Comparison of ENCODE assay signal across 9 cellular contexts in the genomic region with DNA sequence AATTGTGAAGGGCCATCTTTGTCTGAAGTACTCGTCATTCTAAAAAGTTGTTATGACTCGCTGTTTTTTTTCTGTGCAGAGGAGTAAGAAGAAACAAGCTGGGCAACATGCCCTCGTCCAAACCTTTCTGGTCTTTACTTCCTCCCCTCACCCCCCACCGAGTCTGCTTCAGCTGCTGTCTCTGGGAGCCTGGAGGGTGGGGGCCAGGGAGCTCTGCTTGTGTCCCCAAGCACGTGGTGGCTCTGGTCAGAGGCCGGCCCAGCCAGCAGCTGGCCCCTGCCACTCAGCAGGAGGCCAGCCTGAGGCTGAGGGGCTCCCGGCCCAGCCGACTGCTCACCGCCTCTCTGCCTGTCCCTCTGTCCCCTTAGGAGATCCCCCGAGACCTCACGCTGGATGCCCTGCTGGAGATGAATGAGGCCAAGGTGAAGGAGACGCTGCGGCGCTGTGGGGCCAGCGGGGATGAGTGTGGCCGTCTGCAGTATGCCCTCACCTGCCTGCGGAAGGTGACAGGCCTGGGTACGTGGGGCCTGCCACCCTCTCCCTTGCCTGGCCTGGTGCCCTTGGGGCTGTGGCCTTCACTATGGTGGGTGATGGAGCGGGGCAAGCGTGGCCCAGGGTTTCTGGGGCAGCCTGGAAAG. TPM values are rescaled to one million over a fixed set of nuclear protein-coding genes. Genes with fewer than 3 reads are reported as not detected.
A peak's percentile ranks its signal among the peaks of the same experiment; 100 is the strongest.
DNase-seq lines count a peak whose midpoint lies in the region; ATAC-seq and TF ChIP-seq lines count a peak whose summit lies in the region.
"Had no signal": no experiment of that assay in that cellular context is flagged by ENCODE, and none has a peak within 500 bp of the region (broad histone marks: within the 10 kb centered on the region; RNA-seq: fewer than 3 reads in every experiment).

No MANE protein-coding gene starts in this region.

- POLR2A ChIA-PET in CD4-positive, alpha-beta T cell (lab: Charles Lee), result no interaction called here

- WGBS in mammary epithelial cell (ENCODE audit: low coverage, missing lambda C conversion rate), result 61% methylated on average over 4 of the region's 20 CpGs
- WGBS in right lobe of liver (ENCODE audit: insufficient coverage, low coverage, low lambda C conversion rate, missing lambda C conversion rate), result 59% methylated on average over 5 of the region's 20 CpGs

- peak; percentile 63 for DNase-seq in activated CD4-positive, alpha-beta T cell treated with anti-CD3 and anti-CD28 coated beads, Interleukin-2, amount 10 ng/mL, durations not matched to agents 24 days and 14 days
- DNase-seq in activated CD4-positive, alpha-beta T cell treated with anti-CD3 and anti-CD28 coated beads for 4 hours, result no peak
- peak; percentile 49 for DNase-seq in mammary epithelial cell
- DNase-seq in right lobe of liver, result no peak
- no peak for DNase-seq in type B pancreatic cell (ENCODE audit: extremely low spot score, unreplicated experiment)
- DNase-seq in CD4-positive, alpha-beta T cell, result no peak
- DNase-seq in NCI-H345 (lab: John Stamatoyannopoulos, UW), result no peak

- H3K9ac ChIP-seq in mammary epithelial cell (ENCODE audit: insufficient read depth, low read length), result no peak overlapping the region

- BruUV-seq in mammary epithelial cell (replicated peaks; lab: Mats Ljungman, UMichigan), result no TSS peak

- H4K20me1 ChIP-seq in mammary epithelial cell (ENCODE audit: insufficient read depth, low read length), result no peaks in the 10 kb centered on the region

- peak overlapping the region; percentile 86 for H3K27ac Mint-ChIP-seq in activated CD4-positive, alpha-beta T cell treated with anti-CD3 and anti-CD28 coated beads, Interleukin-2, amount 10 ng/mL, durations not matched to agents 24 days and 14 days
- H3K27ac Mint-ChIP-seq in type B pancreatic cell, result peak overlapping the region; percentile 88
- no peak overlapping the region for H3K27ac Mint-ChIP-seq in CD4-positive, alpha-beta T cell

- TF ChIP-seq CTCF in mammary epithelial cell (conservative IDR thresholded peaks at IDR 0.05 in 1 of 2, IDR thresholded peaks at IDR 0.05 in 1 of 2; ENCODE audit: extremely low read depth in 1 of 2, insufficient read depth in 1 of 2, low read depth in 1 of 2, low read length in 2 of 2) (no peak), right lobe of liver (IDR thresholded peaks at IDR 0.05) (no peak), type B pancreatic cell (conservative IDR thresholded peaks at IDR 0.05) (no peak)
- TF ChIP-seq CTCF in CD4-positive, alpha-beta T cell (IDR thresholded peaks at IDR 0.05), result no peak

- no peak overlapping the region for H3K4me2 ChIP-seq in mammary epithelial cell (ENCODE audit: insufficient read depth, low read depth, low read length)

- no peaks in the 10 kb centered on the region for H3K79me2 ChIP-seq in mammary epithelial cell (ENCODE audit: insufficient read depth, low read length)

- H3K4me3 ChIP-seq in mammary epithelial cell (replicated peaks in 1 of 3; ENCODE audit: insufficient read depth in 1 of 3, low read depth in 2 of 3, low read length in 3 of 3), result no peak overlapping the region
- no peak overlapping the region for H3K4me3 ChIP-seq in right lobe of liver

- CTCF ChIA-PET in mammary epithelial cell (lab: Charles Lee; ENCODE audit: low non-redundant PET), result no interaction called here
- CTCF ChIA-PET in CD4-positive, alpha-beta T cell (lab: Charles Lee), result no interaction called here

- peaks cover 10% of the 10 kb centered on the region for H3K4me1 ChIP-seq in mammary epithelial cell (ENCODE audit: insufficient read depth, low read length)
- H3K4me1 ChIP-seq in right lobe of liver, result no peaks in the 10 kb centered on the region

- no peaks in the 10 kb centered on the region for H3K27me3 Mint-ChIP-seq in activated CD4-positive, alpha-beta T cell treated with anti-CD3 and anti-CD28 coated beads, Interleukin-2, amount 10 ng/mL, durations not matched to agents 24 days and 14 days
- H3K27me3 Mint-ChIP-seq in type B pancreatic cell, result no peaks in the 10 kb centered on the region
- H3K27me3 Mint-ChIP-seq in CD4-positive, alpha-beta T cell, result no peaks in the 10 kb centered on the region

- peak overlapping the region; percentile 28 for H3K4me3 Mint-ChIP-seq in activated CD4-positive, alpha-beta T cell treated with anti-CD3 and anti-CD28 coated beads, Interleukin-2, amount 10 ng/mL, durations not matched to agents 24 days and 14 days
- peak overlapping the region; percentile 23 for H3K4me3 Mint-ChIP-seq in type B pancreatic cell
- no peak overlapping the region for H3K4me3 Mint-ChIP-seq in CD4-positive, alpha-beta T cell

- in situ Hi-C loops in mammary epithelial cell (cut with MboI; ENCODE audit: low sequenced_read_pairs in 2 of 2), result loop anchor here in 1 of 2 donors (25.0 kb wide), 1 partner anchor 340 kb away; no protein-coding TSS in a partner anchor

- H3K27me3 ChIP-seq in mammary epithelial cell (ENCODE audit: insufficient read depth, low read length), result no peaks in the 10 kb centered on the region
- no peaks in the 10 kb centered on the region for H3K27me3 ChIP-seq in right lobe of liver
- H3K27me3 ChIP-seq in CD4-positive, alpha-beta T cell (ENCODE audit: control insufficient read depth, insufficient read depth, low read length), result no peaks in the 10 kb centered on the region

- H3K4me1 Mint-ChIP-seq in activated CD4-positive, alpha-beta T cell treated with anti-CD3 and anti-CD28 coated beads, Interleukin-2, amount 10 ng/mL, durations not matched to agents 24 days and 14 days, result peaks cover 84% of the 10 kb centered on the region
- peaks cover 36% of the 10 kb centered on the region for H3K4me1 Mint-ChIP-seq in type B pancreatic cell (ENCODE audit: unreplicated experiment)
- no peaks in the 10 kb centered on the region for H3K4me1 Mint-ChIP-seq in CD4-positive, alpha-beta T cell (ENCODE audit: low read depth)

- H3K9me3 ChIP-seq in mammary epithelial cell (replicated peaks; ENCODE audit: insufficient read depth, low read length) (no peaks in the 10 kb centered on the region), right lobe of liver (no peaks in the 10 kb centered on the region)
- H3K9me3 ChIP-seq in CD4-positive, alpha-beta T cell (ENCODE audit: control insufficient read depth, low read length), result no peaks in the 10 kb centered on the region

- peaks cover 10% of the 10 kb centered on the region for H3K9me3 Mint-ChIP-seq in activated CD4-positive, alpha-beta T cell treated with anti-CD3 and anti-CD28 coated beads, Interleukin-2, amount 10 ng/mL, durations not matched to agents 24 days and 14 days
- H3K9me3 Mint-ChIP-seq in type B pancreatic cell, result no peaks in the 10 kb centered on the region
- no peaks in the 10 kb centered on the region for H3K9me3 Mint-ChIP-seq in CD4-positive, alpha-beta T cell

- H3K27ac ChIP-seq in mammary epithelial cell (ENCODE audit: insufficient read depth, low read depth, low read length) (no peak overlapping the region), right lobe of liver (no peak overlapping the region)
- no peak overlapping the region for H3K27ac ChIP-seq in CD4-positive, alpha-beta T cell (ENCODE audit: low read depth, low read length)
- H3K27ac ChIP-seq: C4-2B had no signal

- intact Hi-C loops in activated CD4-positive, alpha-beta T cell treated with anti-CD3 and anti-CD28 coated beads, Interleukin-2, amount 10 ng/mL, durations not matched to agents 24 days and 14 days (cut with micrococcal nuclease), result no loop called here
- intact Hi-C loops in mammary epithelial cell (cut with micrococcal nuclease), result no loop called here
- intact Hi-C loops in right lobe of liver (cut with DNase I), result no loop called here
- intact Hi-C loops in CD4-positive, alpha-beta T cell (cut with DNase I, micrococcal nuclease), result no loop called here

- dilution Hi-C loops in mammary epithelial cell (cut with HindIII; ENCODE audit: low sequenced_read_pairs), result loop anchor here (25.0 kb wide), 1 partner anchor 340 kb away; no protein-coding TSS in a partner anchor

- no peak overlapping the region for H2AFZ ChIP-seq in mammary epithelial cell (ENCODE audit: low read depth, low read length)

- ATAC-seq in right lobe of liver (peak in 3 of 4 donors; percentile 10 to 46 (median 30)), GM21576 (IDR thresholded peaks at IDR 0.05; ENCODE audit: unreplicated experiment) (no peak)
- ATAC-seq in CD4-positive, alpha-beta T cell (ENCODE audit: poor library complexity), result no peak

- no peak for TF ChIP-seq POLR2A in right lobe of liver (IDR thresholded peaks at IDR 0.05)

- no peaks in the 10 kb centered on the region for H3K36me3 ChIP-seq in mammary epithelial cell (ENCODE audit: insufficient read depth, low read length)
- no peaks in the 10 kb centered on the region for H3K36me3 ChIP-seq in right lobe of liver

- H3K36me3 Mint-ChIP-seq in activated CD4-positive, alpha-beta T cell treated with anti-CD3 and anti-CD28 coated beads, Interleukin-2, amount 10 ng/mL, durations not matched to agents 24 days and 14 days (ENCODE audit: low read depth), result peaks cover 47% of the 10 kb centered on the region
- peaks cover 4% of the 10 kb centered on the region for H3K36me3 Mint-ChIP-seq in type B pancreatic cell
- H3K36me3 Mint-ChIP-seq in CD4-positive, alpha-beta T cell (ENCODE audit: low read depth), result no peaks in the 10 kb centered on the region

RNA-seq across cellular contexts. Expression of a gene that starts 53.7 kb away (rescaled TPM):
- 46.4 and 51.6 TPM in 2 replicates for total RNA-seq in activated CD4-positive, alpha-beta T cell treated with anti-CD3 and anti-CD28 coated beads, Interleukin-2, amount 10 ng/mL, durations not matched to agents 24 days and 14 days
- total RNA-seq in mammary epithelial cell (under 1 TPM; 0.17 to 0.47 TPM), right lobe of liver (10 to 100 TPM in 4 of 6 experiments, 1 to 10 TPM in 2; 9.1 to 37.9 (median 12.4) TPM), type B pancreatic cell (ENCODE audit: low replicate concordance) (22.5 and 25.3 TPM in 2 replicates)
- polyA plus RNA-seq in mammary epithelial cell, result 0.75 TPM
- polyA minus RNA-seq in mammary epithelial cell, result not detected
- 10 to 100 TPM; 38.3 to 39.8 TPM for total RNA-seq in CD4-positive, alpha-beta T cell

Comparison
In these comparisons a context has a peak if more than half of its experiments do, and no peak if none do; other contexts are left out.
1. DNase-seq: peak in activated CD4-positive, alpha-beta T cell treated with anti-CD3 and anti-CD28 coated beads, Interleukin-2, amount 10 ng/mL, durations not matched to agents 24 days and 14 days (single experiment) and mammary epithelial cell (single experiment); none in activated CD4-positive, alpha-beta T cell treated with anti-CD3 and anti-CD28 coated beads for 4 hours (0 of 2), right lobe of liver (0 of 3), type B pancreatic cell (single experiment), CD4-positive, alpha-beta T cell (0 of 10) and NCI-H345 (single experiment).
2. ATAC-seq: peak in right lobe of liver (3 of 4); none in GM21576 (single experiment) and CD4-positive, alpha-beta T cell (single experiment).
3. RNA of a gene that starts 53.7 kb away (total RNA-seq): 46.4 to 51.6 TPM in activated CD4-positive, alpha-beta T cell treated with anti-CD3 and anti-CD28 coated beads, Interleukin-2, amount 10 ng/mL, durations not matched to agents 24 days and 14 days, 38.3 to 39.8 TPM in CD4-positive, alpha-beta T cell, 22.5 to 25.3 TPM in type B pancreatic cell and 9.1 to 37.9 TPM in right lobe of liver; 0.17 to 0.47 TPM in mammary epithelial cell; every median in the first group is over 4 times any median in the second.